In genomic region chr17:58470356-58470755, GRCh38 we compare ENCODE assay signal across 1 cellular context.
TF ChIP-seq lines count a peak whose summit lies in the region.

No MANE protein-coding gene starts in this region.

TF ChIP-seq in HCT116, 20 proteins besides CTCF, POLR2A, EP300 and RAD21:
- TF ChIP-seq ZBTB33 (IDR thresholded peaks at IDR 0.05; ENCODE audit: extremely low read depth, insufficient replicate concordance, low read length), result no peak
